Comparison of ENCODE assay signal across 1 cellular context in genomic region chr10:1267148-1267547, GRCh38.
TF ChIP-seq lines count a peak whose summit lies in the region.

No MANE protein-coding gene starts in this region.

TF ChIP-seq in GM23338, 12 proteins besides CTCF, POLR2A, EP300 and RAD21 (continued from another document):
- TF ChIP-seq REST (IDR thresholded peaks at IDR 0.05; ENCODE audit: unreplicated experiment) = no peak
- TF ChIP-seq, protein P1, sequence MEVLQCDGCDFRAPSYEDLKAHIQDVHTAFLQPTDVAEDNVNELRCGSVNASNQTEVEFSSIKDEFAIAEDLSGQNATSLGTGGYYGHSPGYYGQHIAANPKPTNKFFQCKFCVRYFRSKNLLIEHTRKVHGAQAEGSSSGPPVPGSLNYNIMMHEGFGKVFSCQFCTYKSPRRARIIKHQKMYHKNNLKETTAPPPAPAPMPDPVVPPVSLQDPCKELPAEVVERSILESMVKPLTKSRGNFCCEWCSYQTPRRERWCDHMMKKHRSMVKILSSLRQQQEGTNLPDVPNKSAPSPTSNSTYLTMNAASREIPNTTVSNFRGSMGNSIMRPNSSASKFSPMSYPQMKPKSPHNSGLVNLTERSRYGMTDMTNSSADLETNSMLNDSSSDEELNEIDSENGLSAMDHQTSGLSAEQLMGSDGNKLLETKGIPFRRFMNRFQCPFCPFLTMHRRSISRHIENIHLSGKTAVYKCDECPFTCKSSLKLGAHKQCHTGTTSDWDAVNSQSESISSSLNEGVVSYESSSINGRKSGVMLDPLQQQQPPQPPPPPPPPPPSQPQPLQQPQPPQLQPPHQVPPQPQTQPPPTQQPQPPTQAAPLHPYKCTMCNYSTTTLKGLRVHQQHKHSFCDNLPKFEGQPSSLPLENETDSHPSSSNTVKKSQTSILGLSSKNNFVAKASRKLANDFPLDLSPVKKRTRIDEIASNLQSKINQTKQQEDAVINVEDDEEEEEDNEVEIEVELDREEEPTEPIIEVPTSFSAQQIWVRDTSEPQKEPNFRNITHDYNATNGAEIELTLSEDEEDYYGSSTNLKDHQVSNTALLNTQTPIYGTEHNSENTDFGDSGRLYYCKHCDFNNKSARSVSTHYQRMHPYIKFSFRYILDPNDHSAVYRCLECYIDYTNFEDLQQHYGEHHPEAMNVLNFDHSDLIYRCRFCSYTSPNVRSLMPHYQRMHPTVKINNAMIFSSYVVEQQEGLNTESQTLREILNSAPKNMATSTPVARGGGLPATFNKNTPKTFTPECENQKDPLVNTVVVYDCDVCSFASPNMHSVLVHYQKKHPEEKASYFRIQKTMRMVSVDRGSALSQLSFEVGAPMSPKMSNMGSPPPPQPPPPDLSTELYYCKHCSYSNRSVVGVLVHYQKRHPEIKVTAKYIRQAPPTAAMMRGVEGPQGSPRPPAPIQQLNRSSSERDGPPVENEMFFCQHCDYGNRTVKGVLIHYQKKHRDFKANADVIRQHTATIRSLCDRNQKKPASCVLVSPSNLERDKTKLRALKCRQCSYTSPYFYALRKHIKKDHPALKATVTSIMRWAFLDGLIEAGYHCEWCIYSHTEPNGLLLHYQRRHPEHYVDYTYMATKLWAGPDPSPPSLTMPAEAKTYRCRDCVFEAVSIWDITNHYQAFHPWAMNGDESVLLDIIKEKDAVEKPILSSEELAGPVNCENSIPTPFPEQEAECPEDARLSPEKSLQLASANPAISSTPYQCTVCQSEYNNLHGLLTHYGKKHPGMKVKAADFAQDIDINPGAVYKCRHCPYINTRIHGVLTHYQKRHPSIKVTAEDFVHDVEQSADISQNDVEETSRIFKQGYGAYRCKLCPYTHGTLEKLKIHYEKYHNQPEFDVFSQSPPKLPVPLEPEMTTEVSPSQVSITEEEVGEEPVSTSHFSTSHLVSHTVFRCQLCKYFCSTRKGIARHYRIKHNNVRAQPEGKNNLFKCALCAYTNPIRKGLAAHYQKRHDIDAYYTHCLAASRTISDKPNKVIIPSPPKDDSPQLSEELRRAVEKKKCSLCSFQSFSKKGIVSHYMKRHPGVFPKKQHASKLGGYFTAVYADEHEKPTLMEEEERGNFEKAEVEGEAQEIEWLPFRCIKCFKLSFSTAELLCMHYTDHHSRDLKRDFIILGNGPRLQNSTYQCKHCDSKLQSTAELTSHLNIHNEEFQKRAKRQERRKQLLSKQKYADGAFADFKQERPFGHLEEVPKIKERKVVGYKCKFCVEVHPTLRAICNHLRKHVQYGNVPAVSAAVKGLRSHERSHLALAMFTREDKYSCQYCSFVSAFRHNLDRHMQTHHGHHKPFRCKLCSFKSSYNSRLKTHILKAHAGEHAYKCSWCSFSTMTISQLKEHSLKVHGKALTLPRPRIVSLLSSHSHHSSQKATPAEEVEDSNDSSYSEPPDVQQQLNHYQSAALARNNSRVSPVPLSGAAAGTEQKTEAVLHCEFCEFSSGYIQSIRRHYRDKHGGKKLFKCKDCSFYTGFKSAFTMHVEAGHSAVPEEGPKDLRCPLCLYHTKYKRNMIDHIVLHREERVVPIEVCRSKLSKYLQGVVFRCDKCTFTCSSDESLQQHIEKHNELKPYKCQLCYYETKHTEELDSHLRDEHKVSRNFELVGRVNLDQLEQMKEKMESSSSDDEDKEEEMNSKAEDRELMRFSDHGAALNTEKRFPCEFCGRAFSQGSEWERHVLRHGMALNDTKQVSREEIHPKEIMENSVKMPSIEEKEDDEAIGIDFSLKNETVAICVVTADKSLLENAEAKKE (CRISPR knock-in tag; IDR thresholded peaks at IDR 0.05) = no peak
- TF ChIP-seq CREB1 (CRISPR knock-in tag; IDR thresholded peaks at IDR 0.05; ENCODE audit: low read depth) = no peak
- TF ChIP-seq EZH2phosphoT487 (IDR thresholded peaks at IDR 0.05; ENCODE audit: unreplicated experiment) = no peak
- no peak for TF ChIP-seq STAT1 (IDR thresholded peaks at IDR 0.05; ENCODE audit: unreplicated experiment)
- no peak for TF ChIP-seq ZNF331 (CRISPR knock-in tag; IDR thresholded peaks at IDR 0.05; ENCODE audit: low read depth)
- no peak for TF ChIP-seq ZNF114 (CRISPR knock-in tag; IDR thresholded peaks at IDR 0.05)
- TF ChIP-seq POLR2AphosphoS5 (IDR thresholded peaks at IDR 0.05; ENCODE audit: low read depth) = no peak
